8 cellular contexts compared by ENCODE assay signal in genomic region chr1:8137406-8138244, GRCh38.
A peak's percentile ranks its signal among the peaks of the same experiment; 100 is the strongest.
DNase-seq lines count a peak whose midpoint lies in the region; ATAC-seq and TF ChIP-seq lines count a peak whose summit lies in the region.

No MANE protein-coding gene starts in this region.

- peak overlapping the region; percentile 56 to 59 for H3K4ac ChIP-seq in mesenchymal stem cell (ENCODE audit: low read depth in 1 of 2, low read length in 2 of 2)

- H3K4me2 ChIP-seq in mesenchymal stem cell (ENCODE audit: low read length, poor library complexity, severe bottlenecking): peak overlapping the region; percentile 36

- H3K14ac ChIP-seq in mesenchymal stem cell (ENCODE audit: low read length in 2 of 2): no peak overlapping the region

- no peak for TF ChIP-seq EP300 in upper lobe of left lung (IDR thresholded peaks at IDR 0.05)

- no peak overlapping the region for H3K23ac ChIP-seq in mesenchymal stem cell (ENCODE audit: low read length in 2 of 2)

- peak overlapping the region; percentile 29 to 59 for H2BK12ac ChIP-seq in mesenchymal stem cell (ENCODE audit: low read length in 2 of 2)

- no peak overlapping the region for H2BK15ac ChIP-seq in mesenchymal stem cell (ENCODE audit: low read depth, poor library complexity, severe bottlenecking)

- peak in 1 of 4 donors; percentile 52 for TF ChIP-seq POLR2A in upper lobe of left lung (IDR thresholded peaks at IDR 0.05)

- no peak overlapping the region for H3K9ac ChIP-seq in HUES48 (ENCODE audit: low read depth, low read length)
- no peak overlapping the region for H3K9ac ChIP-seq in colonic mucosa (ENCODE audit: low read depth in 2 of 2, low read length in 2 of 2)
- H3K9ac ChIP-seq in mesenchymal stem cell (ENCODE audit: low read length): peak overlapping the region; percentile 74

- no peak overlapping the region for H2BK5ac ChIP-seq in mesenchymal stem cell (ENCODE audit: low read depth, low read length, poor library complexity, severe bottlenecking)

- no peaks in the 10 kb centered on the region for H3K79me1 ChIP-seq in mesenchymal stem cell (replicated peaks; ENCODE audit: low read length, poor library complexity, severe bottlenecking)

- DNase-seq in colonic mucosa: no peak
- DNase-seq in mesenchymal stem cell: peak; percentile 93
- peak in 1 of 2 donors; percentile 36 for DNase-seq in upper lobe of left lung
- DNase-seq in SKM-1 (lab: John Stamatoyannopoulos, UW; ENCODE audit: unreplicated experiment): no peak
- no peak for DNase-seq in activated CD8-positive, alpha-beta memory T cell treated with anti-CD3 and anti-CD28 coated beads, Interleukin-2, amount 50 U/mL, for 4 hours
- no peak for DNase-seq in iPS-NIHi11 (ENCODE audit: low spot score)

- 5% methylated on average over 12 of the region's 14 CpGs for WGBS in mesenchymal stem cell
- WGBS in upper lobe of left lung, 2 donors: 59 to 64% methylated on average over 14 of the region's 14 CpGs

- H3K27ac ChIP-seq in HUES48 (ENCODE audit: low read depth, low read length): peak overlapping the region; percentile 2
- peak overlapping the region; percentile 5 for H3K27ac ChIP-seq in colonic mucosa
- H3K27ac ChIP-seq in mesenchymal stem cell (ENCODE audit: low read length, poor library complexity, severe bottlenecking): peak overlapping the region; percentile 92
- peak overlapping the region in 3 of 4 donors; percentile 21 to 49 (median 47) for H3K27ac ChIP-seq in upper lobe of left lung

- H3K18ac ChIP-seq in mesenchymal stem cell (ENCODE audit: low read depth in 1 of 2, low read length in 2 of 2): peak overlapping the region; percentile 48 to 88

- no peak overlapping the region for H2AFZ ChIP-seq in mesenchymal stem cell (ENCODE audit: low read depth, low read length)

- ATAC-seq in upper lobe of left lung (ENCODE audit: low FRiP score in 2 of 2): peak; percentile 27 to 76
- no peak for ATAC-seq in activated CD4-positive, CD25-positive, alpha-beta regulatory T cell treated with anti-CD3 and anti-CD28 coated beads, Interleukin-2, amount 50 U/mL, for 24 hours

- H4K8ac ChIP-seq in mesenchymal stem cell (ENCODE audit: low read length): peak overlapping the region; percentile 78

- no peak for TF ChIP-seq CTCF in colonic mucosa (IDR thresholded peaks at IDR 0.05)
- TF ChIP-seq CTCF in upper lobe of left lung (IDR thresholded peaks at IDR 0.05): no peak

- peak overlapping the region; percentile 40 for H2AK5ac ChIP-seq in mesenchymal stem cell (ENCODE audit: low read length, severe bottlenecking)

- H3K4me1 ChIP-seq in HUES48 (ENCODE audit: control insufficient read depth, insufficient read depth, low read length) (no peaks in the 10 kb centered on the region), colonic mucosa (no peaks in the 10 kb centered on the region), mesenchymal stem cell (ENCODE audit: control insufficient read depth, insufficient read depth, low read depth, low read length) (peaks cover 21% of the 10 kb centered on the region), upper lobe of left lung (peaks cover 0 to 21% (median 9%) of the 10 kb centered on the region in 4 donors)

- H2BK120ac ChIP-seq in mesenchymal stem cell (ENCODE audit: low read depth, low read length): peak overlapping the region; percentile 77

- no peak overlapping the region for H3K4me3 ChIP-seq in HUES48 (ENCODE audit: low read depth, low read length)
- no peak overlapping the region for H3K4me3 ChIP-seq in colonic mucosa
- H3K4me3 ChIP-seq in mesenchymal stem cell (ENCODE audit: insufficient read depth in 1 of 2, low read depth in 1 of 2, low read length in 2 of 2): no peak overlapping the region
- no peak overlapping the region for H3K4me3 ChIP-seq in upper lobe of left lung

- no peaks in the 10 kb centered on the region for H3K36me3 ChIP-seq in HUES48 (ENCODE audit: control insufficient read depth, insufficient read depth, low read length)
- H3K36me3 ChIP-seq in colonic mucosa: no peaks in the 10 kb centered on the region
- no peaks in the 10 kb centered on the region for H3K36me3 ChIP-seq in mesenchymal stem cell (ENCODE audit: control insufficient read depth in 1 of 2, insufficient read depth in 2 of 2, low read depth in 1 of 2, low read length in 2 of 2)
- H3K36me3 ChIP-seq in upper lobe of left lung: no peaks in the 10 kb centered on the region

- intact Hi-C loops in colonic mucosa (cut with DNase I): no loop called here

- no peaks in the 10 kb centered on the region for H3K9me3 ChIP-seq in HUES48 (ENCODE audit: control insufficient read depth, insufficient read depth, low read length)
- no peaks in the 10 kb centered on the region for H3K9me3 ChIP-seq in colonic mucosa
- H3K9me3 ChIP-seq in mesenchymal stem cell (ENCODE audit: control insufficient read depth, low read length): no peaks in the 10 kb centered on the region
- H3K9me3 ChIP-seq in upper lobe of left lung: no peaks in the 10 kb centered on the region

- H4K91ac ChIP-seq in mesenchymal stem cell (ENCODE audit: low read length): peak overlapping the region; percentile 87

- H3K27me3 ChIP-seq in HUES48 (ENCODE audit: control insufficient read depth, insufficient read depth, low read length): no peaks in the 10 kb centered on the region
- no peaks in the 10 kb centered on the region for H3K27me3 ChIP-seq in colonic mucosa
- no peaks in the 10 kb centered on the region for H3K27me3 ChIP-seq in mesenchymal stem cell (ENCODE audit: control insufficient read depth in 1 of 2, insufficient read depth in 1 of 2, low read length in 2 of 2)
- H3K27me3 ChIP-seq in upper lobe of left lung: no peaks in the 10 kb centered on the region

Comparison
In these comparisons a context has a peak if more than half of its experiments do, and no peak if none do; other contexts are left out.
1. H3K27ac ChIP-seq: peak in every context shown above with its lines; median percentile 92 in mesenchymal stem cell; 47 in upper lobe of left lung; 5 in colonic mucosa; 2 in HUES48.
2. ATAC-seq: peak in upper lobe of left lung (2 of 2); none in activated CD4-positive, CD25-positive, alpha-beta regulatory T cell treated with anti-CD3 and anti-CD28 coated beads, Interleukin-2, amount 50 U/mL, for 24 hours (0 of 2).